Comparison of ENCODE assay signal across 8 cellular contexts in the genomic region with DNA sequence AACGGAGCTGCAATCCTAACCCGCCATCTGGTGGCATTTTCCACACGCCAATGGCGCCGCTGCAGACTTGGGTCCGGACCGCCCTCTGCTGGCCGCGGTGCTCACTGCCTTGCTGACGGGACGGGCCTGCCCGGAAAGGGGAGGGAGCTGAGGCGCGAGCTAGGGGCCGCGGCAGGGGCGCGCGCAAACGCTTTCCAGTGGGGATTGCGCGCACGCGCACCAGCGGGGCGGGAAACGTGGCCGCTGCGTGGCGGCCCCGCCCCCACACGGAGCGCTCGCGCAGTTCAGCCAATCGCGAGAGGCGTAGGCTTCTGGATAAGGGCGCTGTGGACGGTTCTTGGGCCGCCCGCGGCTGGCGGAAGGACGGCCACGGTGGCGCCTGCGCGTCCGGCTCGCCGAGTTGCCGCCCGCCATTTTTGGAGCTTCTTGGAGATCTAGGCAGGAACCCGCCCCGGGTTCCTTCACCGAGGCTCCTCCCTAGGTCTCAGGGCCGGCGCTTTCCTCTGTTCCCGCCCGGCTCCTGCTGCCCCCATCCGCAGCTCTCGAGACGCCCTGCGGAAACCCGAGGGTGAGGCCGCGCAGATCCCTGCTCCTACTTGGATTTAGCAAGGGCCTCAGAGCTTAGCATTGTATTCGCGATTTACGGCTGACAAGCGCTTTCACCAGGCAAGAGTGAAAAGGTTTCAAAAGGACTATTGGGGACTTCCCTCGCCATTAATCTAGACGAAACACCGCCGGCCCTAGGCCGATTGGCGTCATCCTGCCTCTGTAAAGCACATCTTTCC. TPM values are rescaled to one million over a fixed set of nuclear protein-coding genes. Genes with fewer than 3 reads are reported as not detected.
DNase-seq lines count a peak whose midpoint lies in the region; ATAC-seq and TF ChIP-seq lines count a peak whose summit lies in the region.

STAG1 (minus strand) TSS at position 52 of the 785 bp plus-strand sequence. CDS start 121,480 bp downstream, outside the sequence.

- no peaks in the 10 kb centered on the region for H3F3A ChIP-seq in PC-3 (ENCODE audit: low read length, unreplicated experiment)

- peak; percentile 92 for DNase-seq in DMS53 treated with DMSO at 0.1 percent for 48 hours (lab: John Stamatoyannopoulos, UW; ENCODE audit: unreplicated experiment)
- peak; percentile 97 for DNase-seq in Jurkat, Clone E6-1 (ENCODE audit: low read depth, low spot score)
- peak; percentile 96 for DNase-seq in PC-3
- DNase-seq in activated T-cell treated with anti-CD3 and anti-CD28 coated beads, Interleukin-2, amount 50 U/mL, for 1 hour: peak; percentile 100
- peak; percentile 99 to 100 for DNase-seq in erythroblast (lab: John Stamatoyannopoulos, UW)
- DNase-seq in stimulated activated CD8-positive, alpha-beta memory T cell treated with anti-CD3 and anti-CD28 coated beads, Interleukin-7, amount 100 ng/mL, for 1 hour (ENCODE audit: low read depth in 2 of 2): peak; percentile 98

- TF ChIP-seq CTCF in PC-3 (conservative IDR thresholded peaks at IDR 0.05; ENCODE audit: low read depth, low read length): peak; percentile 73

- H3K9ac ChIP-seq in PC-3 (ENCODE audit: low read length): peak within 1 kb of the TSS; percentile 98
- peak within 1 kb of the TSS; percentile 95 for H3K9ac ChIP-seq in mucosa of stomach (ENCODE audit: low read length)

- H2AFZ ChIP-seq in PC-3 (ENCODE audit: low read length): peak within 1 kb of the TSS; percentile 93

- peak; percentile 97 for TF ChIP-seq POLR2A in erythroblast (IDR thresholded peaks at IDR 0.05; ENCODE audit: low read length)

- peaks cover 9% of the 10 kb centered on the region for H3K4me1 ChIP-seq in PC-3 (ENCODE audit: insufficient read depth, low read length)
- H3K4me1 ChIP-seq in mucosa of stomach (ENCODE audit: control insufficient read depth, insufficient read depth, low read length): peaks cover 19% of the 10 kb centered on the region

- ATAC-seq in GM21619 (IDR thresholded peaks at IDR 0.05; ENCODE audit: unreplicated experiment) (peak; percentile 81), PC-3 (peak; percentile 88)

- intact Hi-C loops in PC-3 (cut with micrococcal nuclease): loop anchor here (1.0 to 10.0 kb wide), 7 partner anchors 110 to 682 kb away; partner anchors contain the start of gene NCK1

- peaks cover 49% of the 10 kb centered on the region for H3K79me2 ChIP-seq in PC-3 (ENCODE audit: low read length)

- no peaks in the 10 kb centered on the region for H3K36me3 ChIP-seq in PC-3 (ENCODE audit: low read depth, low read length)
- H3K36me3 ChIP-seq in mucosa of stomach (ENCODE audit: control insufficient read depth, insufficient read depth, low read length): no peaks in the 10 kb centered on the region

- CTCF ChIA-PET in PC-3 (lab: Charles Lee): interaction anchor here (0.6 to 1.9 kb wide), 20 partner anchors 103 to 847 kb away, joined by 3 to 41 read pairs (median 4); partner anchors contain the start of gene NCK1

- BruUV-seq in PC-3 (replicated peaks; lab: Mats Ljungman, UMichigan): no TSS peak

- no peaks in the 10 kb centered on the region for H4K20me1 ChIP-seq in PC-3 (ENCODE audit: low read length)

- H3K27me3 ChIP-seq in PC-3 (ENCODE audit: low read length): no peaks in the 10 kb centered on the region
- H3K27me3 ChIP-seq in mucosa of stomach (ENCODE audit: control insufficient read depth, insufficient read depth, low read length): no peaks in the 10 kb centered on the region

- H3K9me3 ChIP-seq in PC-3 (ENCODE audit: low read length) (no peaks in the 10 kb centered on the region), mucosa of stomach (ENCODE audit: control insufficient read depth, low read length) (no peaks in the 10 kb centered on the region)

- peak within 1 kb of the TSS; percentile 94 for H3K4me2 ChIP-seq in PC-3 (ENCODE audit: low read length)

- POLR2A ChIA-PET in PC-3 (lab: Charles Lee; ENCODE audit: unreplicated experiment): interaction anchor here (0.6 to 1.2 kb wide), 10 partner anchors 34 to 678 kb away, joined by 3 to 9 read pairs (median 4); no protein-coding TSS in a partner anchor

- peak within 1 kb of the TSS; percentile 94 for H3K27ac ChIP-seq in PC-3 (ENCODE audit: low read length)

- H3K9me2 ChIP-seq in PC-3 (replicated peaks; ENCODE audit: low read length): no peaks in the 10 kb centered on the region

- H3K4me3 ChIP-seq in Jurkat, Clone E6-1 (ENCODE audit: low read length): peak within 1 kb of the TSS; percentile 91
- H3K4me3 ChIP-seq in PC-3 (ENCODE audit: low read length) (peak within 1 kb of the TSS; percentile 81), mucosa of stomach (ENCODE audit: low read length) (peak within 1 kb of the TSS; percentile 87)

RNA-seq across cellular contexts. Expression of gene STAG1, which starts in this region (rescaled TPM):
- 19.6 TPM for polyA plus RNA-seq in Jurkat, Clone E6-1 (2012; ENCODE audit: insufficient read depth, insufficient read length)
- 13.1 and 14.6 TPM in 2 replicates for total RNA-seq in PC-3 (2014; rRNA removed)

Comparison
In these comparisons a context has a peak if more than half of its experiments do, and no peak if none do; other contexts are left out.
1. Peak in every context shown above with its lines: DNase-seq, ATAC-seq, H3K4me3 ChIP-seq and H3K27ac ChIP-seq.